ENCODE assay signal across 20 cellular contexts in the genomic region with DNA sequence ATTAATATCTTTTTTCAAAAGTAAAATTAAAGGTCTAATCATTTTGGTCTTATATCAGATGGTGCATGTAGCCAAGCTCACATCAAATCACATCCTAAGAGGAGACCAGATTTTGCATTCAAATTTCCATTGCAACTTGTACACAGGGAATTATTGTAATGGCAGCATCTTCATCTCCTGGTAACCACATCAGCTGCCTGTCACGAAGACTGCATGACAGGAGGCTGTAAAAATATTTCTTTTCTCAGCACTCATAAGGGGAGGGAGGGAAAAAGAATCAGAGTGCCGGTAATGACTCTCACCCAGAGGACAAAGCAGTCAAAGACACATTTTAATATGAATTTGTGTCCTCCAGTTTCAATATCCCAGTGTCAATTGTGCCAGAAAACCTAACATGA.
"Had no signal": no experiment of that assay in that cellular context is flagged by ENCODE, and none has a peak within 500 bp of the region (broad histone marks: within the 10 kb centered on the region; RNA-seq: fewer than 3 reads in every experiment).

No MANE protein-coding gene starts in this region.

- H3K27ac ChIP-seq: RWPE1 had no signal

- DNase-seq: KBM-7, MV-4-11, NCI-H1048, NCI-H1105, NCI-H1436 treated with DMSO at 0.1 percent for 48 hours, NCI-H1694, NCI-H187 treated with DMSO at 0.1 percent for 48 hours, NCI-H2029 treated with DMSO at 0.1 percent for 48 hours, NCI-H2171 treated with DMSO at 0.1 percent for 48 hours, NCI-H226, NCI-H446, NCI-H510A, NCI-H524 treated with DMSO at 0.1 percent for 48 hours, NCI-H69, NCI-H774, PC-3, SHP77 had no signal

- ATAC-seq: Panc1, PC-3, SK-N-SH treated with all-trans-retinoic acid at 6 μM for 48 hours had no signal
